1 cellular context compared by ENCODE assay signal in genomic region chr3:157335677-157336076, GRCh38.
TF ChIP-seq lines count a peak whose summit lies in the region.

No MANE protein-coding gene starts in this region.

TF ChIP-seq in IMR-90, 13 proteins besides CTCF, POLR2A, EP300 and RAD21 (continued from another document):
- TF ChIP-seq FOS (IDR thresholded peaks at IDR 0.05; ENCODE audit: low read depth, low read length): peak; percentile 67
